Comparison of ENCODE assay signal across 8 cellular contexts in the genomic region with DNA sequence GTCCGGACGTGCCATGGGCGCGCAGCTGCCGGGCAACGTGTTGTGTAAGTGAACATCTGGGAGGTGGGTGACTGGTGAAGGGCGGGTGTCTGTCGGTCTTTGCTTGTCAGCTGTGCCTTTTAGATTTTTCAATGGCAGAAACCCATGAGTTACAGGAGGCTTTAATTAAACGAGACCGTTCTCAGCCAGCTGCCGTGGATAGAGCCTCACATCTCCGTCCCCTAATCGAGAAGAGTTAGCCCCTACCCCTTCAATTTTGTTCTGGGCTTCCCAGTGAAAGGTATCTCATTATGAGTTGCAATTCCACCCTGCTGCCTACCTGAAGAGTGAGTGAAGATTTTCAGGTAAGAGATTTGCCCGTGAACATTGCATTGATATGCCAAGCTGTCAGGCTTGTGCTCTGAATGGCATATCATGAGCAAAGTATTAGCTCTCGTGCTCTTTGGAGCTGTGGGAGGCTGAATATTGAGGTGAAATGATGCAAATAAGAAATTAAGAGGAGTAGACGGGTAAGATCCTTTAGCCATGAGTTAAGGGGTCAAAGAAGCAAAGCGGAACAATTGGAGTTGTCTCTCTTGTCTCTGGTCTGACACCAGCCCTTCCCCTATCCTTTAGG.
DNase-seq lines count a peak whose midpoint lies in the region; ATAC-seq lines count a peak whose summit lies in the region.

No MANE protein-coding gene starts in this region.

- H3K4me1 Mint-ChIP-seq in central memory CD8-positive, alpha-beta T cell = peaks cover 6% of the 10 kb centered on the region

- no peaks in the 10 kb centered on the region for H3K9me3 ChIP-seq in mononuclear cell (ENCODE audit: low read depth, low read length)

- no peak overlapping the region for H3K27ac Mint-ChIP-seq in central memory CD8-positive, alpha-beta T cell (ENCODE audit: low read depth)

- H3K9me3 Mint-ChIP-seq in central memory CD8-positive, alpha-beta T cell = no peaks in the 10 kb centered on the region

- no peaks in the 10 kb centered on the region for H3K36me3 Mint-ChIP-seq in central memory CD8-positive, alpha-beta T cell (ENCODE audit: insufficient read depth)

- WGBS in urinary bladder = 10% methylated on average over 17 of the region's 17 CpGs

- peak; percentile 23 for DNase-seq in DMS 273 treated with DMSO at 0.1 percent for 48 hours (lab: John Stamatoyannopoulos, UW)
- peak; percentile 27 to 42 for DNase-seq in Kasumi-1 (lab: John Stamatoyannopoulos, UW)
- DNase-seq in central memory CD8-positive, alpha-beta T cell (ENCODE audit: low spot score in 2 of 2) = no peak
- DNase-seq in NCI-H774 (lab: John Stamatoyannopoulos, UW) = no peak

- peaks cover 48% of the 10 kb centered on the region for H3K27me3 Mint-ChIP-seq in central memory CD8-positive, alpha-beta T cell

- H3K4me3 Mint-ChIP-seq in central memory CD8-positive, alpha-beta T cell = peak overlapping the region; percentile 17

- ATAC-seq in GM19452 (IDR thresholded peaks at IDR 0.05; ENCODE audit: unreplicated experiment) (peak; percentile 33), GM21381 (IDR thresholded peaks at IDR 0.05; ENCODE audit: unreplicated experiment) (no peak)
- peak; percentile 16 for ATAC-seq in central memory CD8-positive, alpha-beta T cell (replicated peaks; ENCODE audit: extremely low read depth, poor library complexity, severe bottlenecking)

- H3K4me1 ChIP-seq in mononuclear cell (ENCODE audit: insufficient read depth, low read length) (peaks cover 15% of the 10 kb centered on the region), urinary bladder (ENCODE audit: insufficient read depth) (no peaks in the 10 kb centered on the region)

- H3K4me3 ChIP-seq in mononuclear cell (ENCODE audit: low read length) (peak overlapping the region; percentile 25), urinary bladder (ENCODE audit: low read depth, low read length) (peak overlapping the region; percentile 60)

- H3K36me3 ChIP-seq in urinary bladder (ENCODE audit: insufficient read depth) = no peaks in the 10 kb centered on the region

- peaks cover 9% of the 10 kb centered on the region for H3K27me3 ChIP-seq in mononuclear cell (ENCODE audit: insufficient read depth, low read length)

- peak overlapping the region; percentile 39 for H3K27ac ChIP-seq in urinary bladder (ENCODE audit: low read depth)

Comparison
In these comparisons a context has a peak if more than half of its experiments do, and no peak if none do; other contexts are left out.
1. DNase-seq: peak in DMS 273 treated with DMSO at 0.1 percent for 48 hours (single experiment) and Kasumi-1 (2 of 2); none in central memory CD8-positive, alpha-beta T cell (0 of 2) and NCI-H774 (single experiment).